Comparison of ENCODE assay signal across 8 cellular contexts in genomic region chr1:7207875-7208646, GRCh38.
DNase-seq lines count a peak whose midpoint lies in the region; ATAC-seq lines count a peak whose summit lies in the region.

No MANE protein-coding gene starts in this region.

- peak; percentile 42 for ATAC-seq in GM19351 (IDR thresholded peaks at IDR 0.05; ENCODE audit: unreplicated experiment)
- ATAC-seq in activated T-helper 17 cell treated with anti-CD3 and anti-CD28 coated beads, Interleukin-2, amount 50 U/mL, for 72 hours (replicated peaks): peak; percentile 37
- ATAC-seq in GM21390 (IDR thresholded peaks at IDR 0.05; ENCODE audit: unreplicated experiment): no peak
- ATAC-seq in HG02970 (IDR thresholded peaks at IDR 0.05; ENCODE audit: low FRiP score, unreplicated experiment): no peak

- no peaks in the 10 kb centered on the region for H3K4me1 Mint-ChIP-seq in activated T-helper 17 cell treated with anti-CD3 and anti-CD28 coated beads, Interleukin-2, amount 50 U/mL, for 72 hours

- no peaks in the 10 kb centered on the region for H3K36me3 Mint-ChIP-seq in activated T-helper 17 cell treated with anti-CD3 and anti-CD28 coated beads, Interleukin-2, amount 50 U/mL, for 72 hours (ENCODE audit: low read depth)

- H3K27me3 Mint-ChIP-seq in activated T-helper 17 cell treated with anti-CD3 and anti-CD28 coated beads, Interleukin-2, amount 50 U/mL, for 72 hours: peaks cover 51% of the 10 kb centered on the region

- H3K27ac Mint-ChIP-seq in activated T-helper 17 cell treated with anti-CD3 and anti-CD28 coated beads, Interleukin-2, amount 50 U/mL, for 72 hours: no peak overlapping the region

- DNase-seq in COLO668 (lab: John Stamatoyannopoulos, UW; ENCODE audit: unreplicated experiment) (peak; percentile 71), NCI-H2171 treated with DMSO at 0.1 percent for 48 hours (lab: John Stamatoyannopoulos, UW) (peak; percentile 74), hepatic stellate cell (ENCODE audit: low spot score) (peak; percentile 52)
- DNase-seq in stimulated activated CD4-positive, alpha-beta T cell treated with anti-CD3 and anti-CD28 coated beads, Interleukin-4, amount 100 ng/mL, for 48 hours (ENCODE audit: low read depth in 2 of 2): peak; percentile 8 to 18

- no peak overlapping the region for H3K4me3 Mint-ChIP-seq in activated T-helper 17 cell treated with anti-CD3 and anti-CD28 coated beads, Interleukin-2, amount 50 U/mL, for 72 hours

- peaks cover 10% of the 10 kb centered on the region for H3K9me3 Mint-ChIP-seq in activated T-helper 17 cell treated with anti-CD3 and anti-CD28 coated beads, Interleukin-2, amount 50 U/mL, for 72 hours

Comparison
In these comparisons a context has a peak if more than half of its experiments do, and no peak if none do; other contexts are left out.
1. DNase-seq: peak in every context shown above with its lines; median percentile 74 in NCI-H2171 treated with DMSO at 0.1 percent for 48 hours; 71 in COLO668; 52 in hepatic stellate cell; 13 in stimulated activated CD4-positive, alpha-beta T cell treated with anti-CD3 and anti-CD28 coated beads, Interleukin-4, amount 100 ng/mL, for 48 hours.
2. ATAC-seq: peak in GM19351 (single experiment) and activated T-helper 17 cell treated with anti-CD3 and anti-CD28 coated beads, Interleukin-2, amount 50 U/mL, for 72 hours (single experiment); none in GM21390 (single experiment) and HG02970 (single experiment).